18 cellular contexts compared by ENCODE assay signal in the genomic region with DNA sequence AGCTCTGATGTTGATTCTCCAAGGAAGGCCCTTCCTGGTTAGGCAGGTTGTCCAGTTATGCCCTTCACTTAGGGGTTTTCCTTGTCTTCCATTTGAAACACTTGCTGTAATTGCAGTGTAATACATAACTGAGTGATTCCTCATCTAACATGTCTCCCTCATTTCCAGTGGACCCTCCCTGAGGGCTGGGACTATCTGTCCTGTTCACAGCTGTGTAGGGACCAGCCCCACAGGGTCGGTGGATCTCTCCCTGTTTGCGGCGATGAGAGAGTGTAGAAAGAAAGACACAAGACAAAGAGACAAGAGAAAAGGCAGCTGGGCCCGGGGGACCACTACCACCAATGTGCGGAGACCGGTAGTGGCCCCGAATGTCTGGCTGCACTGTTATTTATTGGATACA.
DNase-seq lines count a peak whose midpoint lies in the region; ATAC-seq and TF ChIP-seq lines count a peak whose summit lies in the region.
"Had no signal": no experiment of that assay in that cellular context is flagged by ENCODE, and none has a peak within 500 bp of the region (broad histone marks: within the 10 kb centered on the region; RNA-seq: fewer than 3 reads in every experiment).

No MANE protein-coding gene starts in this region.

- H3K9me3 ChIP-seq in right atrium auricular region (no peaks in the 10 kb centered on the region), left ventricle myocardium inferior (replicated peaks) (no peaks in the 10 kb centered on the region), endodermal cell (ENCODE audit: control insufficient read depth, low read length) (no peaks in the 10 kb centered on the region)

- no peak overlapping the region for H3K4me3 Mint-ChIP-seq in endodermal cell
- no peak overlapping the region for H3K4me3 Mint-ChIP-seq in neural crest cell
- H3K4me3 Mint-ChIP-seq: B cell; CD8-positive, alpha-beta T cell; GM23338 had no signal

- H3K27ac Mint-ChIP-seq in endodermal cell (no peak overlapping the region), neural crest cell (ENCODE audit: unreplicated experiment) (peak overlapping the region; percentile 52)
- H3K27ac Mint-ChIP-seq: B cell; CD8-positive, alpha-beta T cell; GM23338 had no signal

- in situ Hi-C loops in GM13976 (cut with MboI; ENCODE audit: low sequenced_read_pairs, unreplicated experiment), result no loop called here

- no peaks in the 10 kb centered on the region for H3K4me1 Mint-ChIP-seq in endodermal cell
- H3K4me1 Mint-ChIP-seq in neural crest cell, result peaks cover 1% of the 10 kb centered on the region
- H3K4me1 Mint-ChIP-seq: B cell, GM23338 had no signal

- H3K27ac ChIP-seq in right atrium auricular region (no peak overlapping the region), left ventricle myocardium inferior (replicated peaks) (no peak overlapping the region), endodermal cell (ENCODE audit: low read depth, low read length) (no peak overlapping the region)
- H3K27ac ChIP-seq: BLaER1 treated with 17β-estradiol and CSF1 and Interleukin-3, amounts not matched to agents 10 nM and 100 nM had no signal

- ATAC-seq in GM21825 (IDR thresholded peaks at IDR 0.05; ENCODE audit: unreplicated experiment), result no peak
- ATAC-seq: CD8-positive, alpha-beta T cell; GM12878; GM23338; K562 had no signal

- peak; percentile 36 for DNase-seq in right atrium auricular region (ENCODE audit: low spot score)
- no peak for DNase-seq in left ventricle myocardium inferior
- DNase-seq in endodermal cell, result peak; percentile 10
- no peak for DNase-seq in neural crest cell (ENCODE audit: low read depth, low spot score)
- no peak for DNase-seq in stimulated activated naive CD4-positive, alpha-beta T cell treated with Interleukin-2 at 50 U/mL for 16 hours (lab: John Stamatoyannopoulos, UW)
- no peak for DNase-seq in AML-193 (lab: John Stamatoyannopoulos, UW)
- DNase-seq in GM13976 (ENCODE audit: low spot score), result no peak
- DNase-seq: 8988T, Calu3, DMS79 treated with DMSO at 0.1 percent for 48 hours, GF-D8 had no signal

- no peaks in the 10 kb centered on the region for H3K4me1 ChIP-seq in right atrium auricular region
- H3K4me1 ChIP-seq in left ventricle myocardium inferior, result peaks cover 8% of the 10 kb centered on the region
- no peaks in the 10 kb centered on the region for H3K4me1 ChIP-seq in endodermal cell (ENCODE audit: control insufficient read depth, insufficient read depth, low read length)

- WGBS in endodermal cell (ENCODE audit: insufficient coverage in 1 of 2, insufficient read length in 1 of 2), 2 experiments, result 95% methylated on average over 7 of the region's 7 CpGs; no CpG with 5 or more reads in 1 of the 2 experiments

- H3K4me3 ChIP-seq in right atrium auricular region (no peak overlapping the region), left ventricle myocardium inferior (no peak overlapping the region), endodermal cell (ENCODE audit: low read length) (no peak overlapping the region)
- H3K4me3 ChIP-seq: BLaER1 treated with 17β-estradiol and CSF1 and Interleukin-3, amounts not matched to agents 10 nM and 100 nM; GM12878; GM23338; K562 had no signal

- intact Hi-C loops in left ventricle myocardium inferior (cut with micrococcal nuclease), result no loop called here

- no peak overlapping the region for H3K9ac ChIP-seq in endodermal cell (ENCODE audit: extremely low read depth, low read length, poor library complexity, severe bottlenecking)
- H3K9ac ChIP-seq: BLaER1 treated with 17β-estradiol and CSF1 and Interleukin-3, amounts not matched to agents 10 nM and 100 nM had no signal

- H3K36me3 Mint-ChIP-seq in endodermal cell (ENCODE audit: low read depth) (no peaks in the 10 kb centered on the region), neural crest cell (ENCODE audit: low read depth) (no peaks in the 10 kb centered on the region)
- H3K36me3 Mint-ChIP-seq: CD8-positive, alpha-beta T cell had no signal

- no peaks in the 10 kb centered on the region for H3K36me3 ChIP-seq in right atrium auricular region
- H3K36me3 ChIP-seq in left ventricle myocardium inferior, result no peaks in the 10 kb centered on the region
- H3K36me3 ChIP-seq in endodermal cell (ENCODE audit: control insufficient read depth, insufficient read depth, low read length), result no peaks in the 10 kb centered on the region
- H3K36me3 ChIP-seq: BLaER1 treated with 17β-estradiol and CSF1 and Interleukin-3, amounts not matched to agents 10 nM and 100 nM had no signal

- TF ChIP-seq CTCF in right atrium auricular region (IDR thresholded peaks at IDR 0.05) (no peak), left ventricle myocardium inferior (IDR thresholded peaks at IDR 0.05; ENCODE audit: borderline replicate concordance) (no peak), endodermal cell (conservative IDR thresholded peaks at IDR 0.05) (no peak), neural crest cell (conservative IDR thresholded peaks at IDR 0.05) (no peak), GM13976 (IDR thresholded peaks at IDR 0.05; ENCODE audit: borderline replicate concordance, control extremely low read depth, extremely low read depth, insufficient read depth, missing control alignments) (no peak)

- H3K9me3 Mint-ChIP-seq in endodermal cell, result no peaks in the 10 kb centered on the region
- no peaks in the 10 kb centered on the region for H3K9me3 Mint-ChIP-seq in neural crest cell
- H3K9me3 Mint-ChIP-seq: CD8-positive, alpha-beta T cell; GM23338 had no signal

- no peaks in the 10 kb centered on the region for H3K27me3 Mint-ChIP-seq in endodermal cell (ENCODE audit: insufficient read depth)
- no peaks in the 10 kb centered on the region for H3K27me3 Mint-ChIP-seq in neural crest cell (ENCODE audit: low read depth)

- H3K27me3 ChIP-seq in right atrium auricular region, result no peaks in the 10 kb centered on the region
- no peaks in the 10 kb centered on the region for H3K27me3 ChIP-seq in left ventricle myocardium inferior (ENCODE audit: low read depth)
- no peaks in the 10 kb centered on the region for H3K27me3 ChIP-seq in endodermal cell (ENCODE audit: control insufficient read depth, insufficient read depth, low read length, poor library complexity, severe bottlenecking)
- H3K27me3 ChIP-seq: BLaER1 treated with 17β-estradiol and CSF1 and Interleukin-3, amounts not matched to agents 10 nM and 100 nM had no signal

Comparison
In these comparisons a context has a peak if more than half of its experiments do, and no peak if none do; other contexts are left out.
1. DNase-seq: peak in right atrium auricular region (single experiment) and endodermal cell (single experiment); none in left ventricle myocardium inferior (single experiment), neural crest cell (single experiment), stimulated activated naive CD4-positive, alpha-beta T cell treated with Interleukin-2 at 50 U/mL for 16 hours (single experiment), AML-193 (0 of 2) and GM13976 (single experiment).